In the genomic region with DNA sequence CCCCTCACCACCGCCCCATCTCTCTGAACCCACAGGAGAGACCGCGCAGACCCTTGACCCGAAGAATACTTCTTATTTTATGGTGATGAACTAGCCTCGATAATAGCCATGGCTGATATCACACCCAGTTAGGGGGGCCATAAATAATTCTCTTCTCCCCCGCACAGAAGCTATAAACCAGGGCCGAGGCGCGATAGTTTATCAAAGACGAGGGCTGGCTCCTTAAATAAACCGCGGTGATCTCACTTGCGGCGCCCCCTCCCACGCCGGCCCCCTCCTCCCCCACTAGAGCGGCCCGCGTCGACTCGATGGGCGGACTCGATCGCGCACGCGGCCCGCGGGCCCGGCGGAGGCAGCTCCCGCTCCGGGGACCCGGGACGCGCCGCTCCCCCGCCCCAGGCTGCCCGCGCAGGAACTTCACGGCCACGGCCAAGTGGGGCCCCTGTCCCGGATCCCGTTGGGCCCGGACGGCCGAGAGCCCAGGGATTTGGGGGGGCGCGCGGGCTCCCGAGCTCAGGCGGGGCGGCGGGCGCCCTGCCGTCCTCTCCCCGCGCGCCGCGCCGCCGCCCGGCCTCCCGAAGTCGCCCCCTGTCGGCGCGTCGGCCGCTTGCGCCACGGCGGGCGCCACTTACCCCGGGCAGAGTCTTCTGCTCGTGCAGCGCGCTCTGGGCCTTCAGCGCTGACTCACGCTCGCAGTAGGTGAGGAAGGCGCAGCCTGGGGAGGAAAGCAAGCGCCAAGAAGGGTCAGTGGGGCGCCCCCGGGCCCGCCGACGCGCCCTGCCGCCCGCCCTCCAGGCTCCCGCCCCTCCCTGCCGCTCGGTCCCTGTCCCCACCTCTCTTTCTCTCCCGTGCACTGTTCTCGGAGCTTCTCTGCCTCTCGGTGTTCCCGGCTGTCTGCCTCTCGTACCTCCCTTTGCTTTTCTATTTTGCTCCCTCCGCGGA, we compare ENCODE assay signal across 7 cellular contexts.
A peak's percentile ranks its signal among the peaks of the same experiment; 100 is the strongest.
DNase-seq lines count a peak whose midpoint lies in the region; TF ChIP-seq lines count a peak whose summit lies in the region.

No MANE protein-coding gene starts in this region.

- WGBS in ovary, 3 donors = 2 to 4% (median 3%) methylated on average over 87 to 102 of the region's 102 CpGs

- TF ChIP-seq CTCF in GM12874 (IDR thresholded peaks at IDR 0.05; ENCODE audit: insufficient read depth, low read depth, low read length) (peak; percentile 21; the same call in 1 of the 2 replicates), ovary (IDR thresholded peaks at IDR 0.05) (peak in 2 of 3 donors; percentile 27 to 52)

- no peak for TF ChIP-seq POLR2A in erythroblast (IDR thresholded peaks at IDR 0.05; ENCODE audit: low read length)
- no peak for TF ChIP-seq POLR2A in ovary (IDR thresholded peaks at IDR 0.05)

- no peak overlapping the region for H3K27ac ChIP-seq in ovary

- H3K9me3 ChIP-seq in ovary = no peaks in the 10 kb centered on the region

- intact Hi-C loops in ovary (cut with DNase I) = loop anchor here in 1 of 4 donors (10.0 kb wide), 1 partner anchor 60 kb away; no protein-coding TSS in a partner anchor

- no peaks in the 10 kb centered on the region for H3K36me3 ChIP-seq in ovary

- DNase-seq in NCI-H146 (lab: John Stamatoyannopoulos, UW) (peak; percentile 71), erythroblast (lab: John Stamatoyannopoulos, UW) (peak; percentile 56 to 62), ovary (peak; percentile 48 to 71 (median 54)), HCEC 1CT (no peak), globus pallidus (ENCODE audit: low spot score) (no peak)
- DNase-seq in stimulated activated naive CD4-positive, alpha-beta T cell (lab: John Stamatoyannopoulos, UW) = no peak

- no peaks in the 10 kb centered on the region for H3K27me3 ChIP-seq in ovary

- H3K4me3 ChIP-seq in ovary = no peak overlapping the region

- peaks cover 13% of the 10 kb centered on the region for H3K4me1 ChIP-seq in ovary (ENCODE audit: insufficient read depth)

- no peak for TF ChIP-seq EP300 in ovary (IDR thresholded peaks at IDR 0.05)

Comparison
In these comparisons a context has a peak if more than half of its experiments do, and no peak if none do; other contexts are left out.
1. DNase-seq: peak in NCI-H146 (single experiment), erythroblast (2 of 2) and ovary (5 of 5); none in HCEC 1CT (single experiment), globus pallidus (single experiment) and stimulated activated naive CD4-positive, alpha-beta T cell (0 of 6).